22 cellular contexts compared by ENCODE assay signal in genomic region chr2:134107402-134107801, GRCh38.
"Had no signal": no experiment of that assay in that cellular context is flagged by ENCODE, and none has a peak within 500 bp of the region (broad histone marks: within the 10 kb centered on the region; RNA-seq: fewer than 3 reads in every experiment).

No MANE protein-coding gene starts in this region.

- H3K4me1 ChIP-seq: lower lobe of right lung, prostate gland, vagina had no signal

- H3K36me3 ChIP-seq: cardiac muscle cell, heart right ventricle, lower lobe of right lung, prostate gland, thoracic aorta, vagina had no signal

- H3K27me3 ChIP-seq: cardiac muscle cell, heart right ventricle, vagina had no signal

- ATAC-seq: activated CD8-positive, alpha-beta memory T cell treated with anti-CD3 and anti-CD28 coated beads, Interleukin-2, amount 10 ng/mL, durations not matched to agents 7 days and 5 days; activated CD8-positive, alpha-beta T cell treated with anti-CD3 and anti-CD28 coated beads for 36 hours; left lobe of liver; naive thymus-derived CD4-positive, alpha-beta T cell had no signal

- H3K4me3 ChIP-seq: cardiac muscle cell, heart right ventricle, lower lobe of right lung, prostate gland, thoracic aorta, vagina had no signal

- DNase-seq: activated CD4-positive, alpha-beta T cell treated with anti-CD3 and anti-CD28 coated beads, Interleukin-2, amount 10 ng/mL, durations not matched to agents 7 days and 5 days; activated CD4-positive, CD25-positive, alpha-beta regulatory T cell treated with anti-CD3 and anti-CD28 coated beads, Interleukin-2, amount 50 U/mL, for 72 hours; activated CD8-positive, alpha-beta memory T cell treated with anti-CD3 and anti-CD28 coated beads, Interleukin-2, amount 10 ng/mL, durations not matched to agents 7 days and 5 days; activated CD8-positive, alpha-beta T cell treated with anti-CD3 and anti-CD28 coated beads for 36 hours; activated effector memory CD4-positive, alpha-beta T cell treated with anti-CD3 and anti-CD28 coated beads, Interleukin-2, amount 50 U/mL, for 16 hours; activated naive CD4-positive, alpha-beta T cell treated with anti-CD3 and anti-CD28 coated beads, Interleukin-2, amount 10 ng/mL, durations not matched to agents 7 days and 5 days; activated T-cell treated with anti-CD3 and anti-CD28 coated beads for 4 hours; dermis blood vessel endothelial cell; effector CD8-positive, alpha-beta T cell; erythroblast; foreskin fibroblast; heart right ventricle; immature natural killer cell; lower lobe of right lung; naive thymus-derived CD4-positive, alpha-beta T cell; stimulated activated CD4-positive, alpha-beta T cell treated with anti-CD3 and anti-CD28 coated beads, Interleukin-2, amount 100 ng/mL, for 48 hours; stimulated activated naive CD4-positive, alpha-beta T cell had no signal

- H3K27ac ChIP-seq: cardiac muscle cell, heart right ventricle, lower lobe of right lung, prostate gland, thoracic aorta, vagina had no signal

- H3K9me3 ChIP-seq: lower lobe of right lung, prostate gland, vagina had no signal
